ENCODE assay signal across 24 cellular contexts in genomic region chr20:34532751-34533150, GRCh38. TPM values are rescaled to one million over a fixed set of nuclear protein-coding genes. Genes with fewer than 3 reads are reported as not detected.
DNase-seq lines count a peak whose midpoint lies in the region; ATAC-seq and TF ChIP-seq lines count a peak whose summit lies in the region.
"Had no signal": no experiment of that assay in that cellular context is flagged by ENCODE, and none has a peak within 500 bp of the region (broad histone marks: within the 10 kb centered on the region; RNA-seq: fewer than 3 reads in every experiment).

No MANE protein-coding gene starts in this region.

- peaks cover 9% of the 10 kb centered on the region for H3K4me1 ChIP-seq in prostate gland (replicated peaks)
- H3K4me1 ChIP-seq in tibial nerve: peaks cover 0 to 52% (median 24%) of the 10 kb centered on the region in 4 donors

- H3K36me3 Mint-ChIP-seq in activated T-cell treated with anti-CD3 and anti-CD28 coated beads, Interleukin-2, amount 50 U/mL, for 24 hours (ENCODE audit: low read depth): peaks cover 85% of the 10 kb centered on the region
- peaks cover 57% of the 10 kb centered on the region for H3K36me3 Mint-ChIP-seq in chondrocyte (ENCODE audit: low read depth)

- H3K27me3 ChIP-seq in prostate gland (replicated peaks; ENCODE audit: insufficient read depth): no peaks in the 10 kb centered on the region
- H3K27me3 ChIP-seq in tibial nerve: no peaks in the 10 kb centered on the region
- H3K27me3 ChIP-seq: BLaER1 had no signal

- no peak for TF ChIP-seq POLR2A in prostate gland (IDR thresholded peaks at IDR 0.05)
- no peak for TF ChIP-seq POLR2A in tibial nerve (IDR thresholded peaks at IDR 0.05)

- TF ChIP-seq CTCF in chondrocyte (IDR thresholded peaks at IDR 0.05) (no peak), prostate gland (IDR thresholded peaks at IDR 0.05) (no peak), tibial nerve (IDR thresholded peaks at IDR 0.05) (no peak), GM10266 (IDR thresholded peaks at IDR 0.05; ENCODE audit: control insufficient read depth, insufficient read depth, low read depth, missing control alignments) (no peak)

- H3K27me3 Mint-ChIP-seq in activated T-cell treated with anti-CD3 and anti-CD28 coated beads, Interleukin-2, amount 50 U/mL, for 24 hours: no peaks in the 10 kb centered on the region
- no peaks in the 10 kb centered on the region for H3K27me3 Mint-ChIP-seq in chondrocyte (ENCODE audit: low read depth)
- H3K27me3 Mint-ChIP-seq: CD4-positive, alpha-beta T cell had no signal

- H3K4me3 Mint-ChIP-seq in activated T-cell treated with anti-CD3 and anti-CD28 coated beads, Interleukin-2, amount 50 U/mL, for 24 hours: no peak overlapping the region
- no peak overlapping the region for H3K4me3 Mint-ChIP-seq in chondrocyte (ENCODE audit: unreplicated experiment)
- H3K4me3 Mint-ChIP-seq: CD4-positive, alpha-beta T cell; HFFc6 had no signal

- no peak for ATAC-seq in GM21825 (IDR thresholded peaks at IDR 0.05; ENCODE audit: unreplicated experiment)

- H3K4me1 Mint-ChIP-seq in activated T-cell treated with anti-CD3 and anti-CD28 coated beads, Interleukin-2, amount 50 U/mL, for 24 hours (ENCODE audit: low read depth): peaks cover 5% of the 10 kb centered on the region
- H3K4me1 Mint-ChIP-seq in chondrocyte (ENCODE audit: low read depth): peaks cover 18% of the 10 kb centered on the region

- H3K4me3 ChIP-seq in prostate gland (no peak overlapping the region), tibial nerve (no peak overlapping the region)
- H3K4me3 ChIP-seq: BLaER1, PC-9 had no signal

- no peaks in the 10 kb centered on the region for H3K9me3 ChIP-seq in prostate gland
- H3K9me3 ChIP-seq in tibial nerve: no peaks in the 10 kb centered on the region
- H3K9me3 ChIP-seq: BLaER1 had no signal

- DNase-seq in activated T-cell treated with anti-CD3 and anti-CD28 coated beads, Interleukin-2, amount 50 U/mL, for 24 hours: no peak
- no peak for DNase-seq in activated T-cell treated with anti-CD3 and anti-CD28 coated beads for 4 hours
- DNase-seq in chondrocyte (ENCODE audit: low spot score): no peak
- no peak for DNase-seq in prostate gland (ENCODE audit: low spot score)
- no peak for DNase-seq in tibial nerve (ENCODE audit: low spot score in 2 of 2)
- DNase-seq in Kasumi-1 (lab: John Stamatoyannopoulos, UW): no peak
- DNase-seq in GM10266 (ENCODE audit: extremely low spot score): no peak
- DNase-seq: ACHN; CD4-positive, alpha-beta T cell; COR-L47; DMS79; H7; HFFc6; KBM-7; NCI-H1092; NCI-H1436 treated with DMSO at 0.1 percent for 48 hours; NCI-H1930; NCI-H510A; NCI-H748 treated with DMSO at 0.1 percent for 48 hours; PC-9; RPMI8226 had no signal

- peak overlapping the region; percentile 19 for H3K27ac Mint-ChIP-seq in activated T-cell treated with anti-CD3 and anti-CD28 coated beads, Interleukin-2, amount 50 U/mL, for 24 hours
- H3K27ac Mint-ChIP-seq in chondrocyte (ENCODE audit: unreplicated experiment): peak overlapping the region; percentile 29
- H3K27ac Mint-ChIP-seq: CD4-positive, alpha-beta T cell; HFFc6 had no signal

- H3K27ac ChIP-seq in prostate gland (peak overlapping the region; percentile 19 to 70), tibial nerve (peak overlapping the region; percentile 59 to 90 (median 79))
- H3K27ac ChIP-seq: BLaER1, HL-60, PC-9 had no signal

- 90% methylated on average over 7 of the region's 7 CpGs for WGBS in prostate gland
- 73 to 82% methylated on average over 7 of the region's 7 CpGs for WGBS in tibial nerve, 2 donors

- H3K9me3 Mint-ChIP-seq in activated T-cell treated with anti-CD3 and anti-CD28 coated beads, Interleukin-2, amount 50 U/mL, for 24 hours: no peaks in the 10 kb centered on the region
- no peaks in the 10 kb centered on the region for H3K9me3 Mint-ChIP-seq in chondrocyte (ENCODE audit: low read depth)
- H3K9me3 Mint-ChIP-seq: CD4-positive, alpha-beta T cell; HFFc6 had no signal

- TF ChIP-seq EP300 in tibial nerve (IDR thresholded peaks at IDR 0.05): no peak

- intact Hi-C loops in prostate gland (cut with DNase I): no loop called here

- peaks cover 17 to 20% of the 10 kb centered on the region in 2 donors for H3K36me3 ChIP-seq in prostate gland
- H3K36me3 ChIP-seq in tibial nerve: peaks cover 2 to 88% (median 9%) of the 10 kb centered on the region in 3 donors

RNA-seq across cellular contexts. Expression of gene DYNLRB1, which starts 16.5 kb away (rescaled TPM):
- total RNA-seq in chondrocyte (111 to 204 TPM (median 199 TPM) in 3 replicates), prostate gland (100 to 1,000 TPM; 132 to 247 TPM), tibial nerve (100 to 1,000 TPM; 145 to 188 (median 170) TPM)

RNA-seq across cellular contexts. Expression of gene MAP1LC3A, which starts 25.8 kb away (rescaled TPM):
- total RNA-seq in chondrocyte: 49.4 to 128 TPM (median 120 TPM) in 3 replicates
- total RNA-seq in prostate gland: 100 to 1,000 TPM in 1 of 2 donors, 10 to 100 TPM in 1; 74.3 to 128 TPM
- total RNA-seq in tibial nerve: 100 to 1,000 TPM in 2 of 4 donors, 10 to 100 TPM in 2; 62.4 to 139 (median 106) TPM
- total RNA-seq: PC-9 had no signal
